1 cellular context compared by ENCODE assay signal in the genomic region with DNA sequence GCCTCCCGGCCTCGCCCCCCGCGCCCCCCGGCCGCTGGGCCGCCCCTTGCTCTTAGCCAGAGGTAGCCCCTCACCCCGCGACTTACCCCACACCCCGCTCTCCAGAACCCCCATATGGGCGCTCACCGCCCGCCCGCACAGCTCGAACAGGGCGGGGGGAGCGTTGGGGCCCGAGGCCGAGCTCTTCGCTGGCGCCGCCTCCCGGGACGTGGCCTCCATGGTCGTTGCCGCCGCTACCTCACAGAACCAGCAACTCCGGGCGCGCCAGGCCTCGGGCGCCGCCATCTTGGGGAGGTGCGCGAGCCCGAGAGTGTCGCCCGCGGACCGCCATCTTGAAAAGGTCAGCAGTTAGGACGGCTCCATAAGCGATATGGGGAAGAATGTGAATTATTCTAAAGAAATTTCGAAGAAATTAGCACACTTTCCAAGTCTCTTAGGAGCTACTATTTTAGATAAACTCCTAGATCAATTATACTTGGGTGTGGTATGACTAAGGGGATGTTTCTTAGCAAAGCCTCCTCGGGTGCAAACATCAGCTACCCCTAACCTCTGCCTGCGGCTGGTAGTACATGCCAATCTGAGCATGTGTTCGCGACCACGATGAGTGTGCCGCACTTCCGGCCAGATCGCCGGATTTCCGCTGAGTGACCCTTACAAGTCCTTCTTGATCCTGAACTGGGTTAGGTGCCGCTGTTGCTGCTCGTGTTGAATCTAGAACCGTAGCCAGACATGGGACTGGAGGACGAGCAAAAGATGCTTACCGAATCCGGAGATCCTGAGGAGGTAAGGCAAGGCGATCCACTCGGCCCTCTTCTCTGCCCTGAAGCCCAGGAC.
TF ChIP-seq lines count a peak whose summit lies in the region.

A gene with protein sequence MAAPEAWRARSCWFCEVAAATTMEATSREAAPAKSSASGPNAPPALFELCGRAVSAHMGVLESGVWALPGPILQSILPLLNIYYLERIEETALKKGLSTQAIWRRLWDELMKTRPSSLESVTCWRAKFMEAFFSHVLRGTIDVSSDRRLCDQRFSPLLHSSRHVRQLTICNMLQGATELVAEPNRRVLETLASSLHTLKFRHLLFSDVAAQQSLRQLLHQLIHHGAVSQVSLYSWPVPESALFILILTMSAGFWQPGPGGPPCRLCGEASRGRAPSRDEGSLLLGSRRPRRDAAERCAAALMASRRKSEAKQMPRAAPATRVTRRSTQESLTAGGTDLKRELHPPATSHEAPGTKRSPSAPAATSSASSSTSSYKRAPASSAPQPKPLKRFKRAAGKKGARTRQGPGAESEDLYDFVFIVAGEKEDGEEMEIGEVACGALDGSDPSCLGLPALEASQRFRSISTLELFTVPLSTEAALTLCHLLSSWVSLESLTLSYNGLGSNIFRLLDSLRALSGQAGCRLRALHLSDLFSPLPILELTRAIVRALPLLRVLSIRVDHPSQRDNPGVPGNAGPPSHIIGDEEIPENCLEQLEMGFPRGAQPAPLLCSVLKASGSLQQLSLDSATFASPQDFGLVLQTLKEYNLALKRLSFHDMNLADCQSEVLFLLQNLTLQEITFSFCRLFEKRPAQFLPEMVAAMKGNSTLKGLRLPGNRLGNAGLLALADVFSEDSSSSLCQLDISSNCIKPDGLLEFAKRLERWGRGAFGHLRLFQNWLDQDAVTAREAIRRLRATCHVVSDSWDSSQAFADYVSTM (minus strand): TSS at position 579 of the 834 bp plus-strand sequence. CDS start 294 bp downstream, at position 285.
A gene (plus strand): TSS at position 661 of the 834 bp plus-strand sequence. CDS start 69 bp downstream, at position 730.

TF ChIP-seq in K562, 482 proteins besides CTCF, POLR2A, EP300 and RAD21 (continued from another document and continues in another):
- TF ChIP-seq, protein P1, sequence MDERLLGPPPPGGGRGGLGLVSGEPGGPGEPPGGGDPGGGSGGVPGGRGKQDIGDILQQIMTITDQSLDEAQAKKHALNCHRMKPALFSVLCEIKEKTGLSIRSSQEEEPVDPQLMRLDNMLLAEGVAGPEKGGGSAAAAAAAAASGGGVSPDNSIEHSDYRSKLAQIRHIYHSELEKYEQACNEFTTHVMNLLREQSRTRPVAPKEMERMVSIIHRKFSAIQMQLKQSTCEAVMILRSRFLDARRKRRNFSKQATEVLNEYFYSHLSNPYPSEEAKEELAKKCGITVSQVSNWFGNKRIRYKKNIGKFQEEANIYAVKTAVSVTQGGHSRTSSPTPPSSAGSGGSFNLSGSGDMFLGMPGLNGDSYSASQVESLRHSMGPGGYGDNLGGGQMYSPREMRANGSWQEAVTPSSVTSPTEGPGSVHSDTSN (CRISPR knock-in tag; IDR thresholded peaks at IDR 0.05; ENCODE audit: low read depth) = no peak
- TF ChIP-seq, protein P1 (tag; conservative IDR thresholded peaks at IDR 0.05; ENCODE audit: low read depth) = no peak
- TF ChIP-seq ZBED1 (IDR thresholded peaks at IDR 0.05) = peak; percentile 12; the same call in 1 of the 2 replicates
- TF ChIP-seq ESRRA (IDR thresholded peaks at IDR 0.05; ENCODE audit: borderline replicate concordance, low read depth) = peak; percentile 98
- TF ChIP-seq GATAD2B (IDR thresholded peaks at IDR 0.05; ENCODE audit: borderline replicate concordance) = no peak; the same call in 1 of the 2 replicates
- TF ChIP-seq NFRKB (IDR thresholded peaks at IDR 0.05; ENCODE audit: low read depth) = peak; percentile 94
- no peak for TF ChIP-seq HDGF (IDR thresholded peaks at IDR 0.05)
- TF ChIP-seq FOS (IDR thresholded peaks at IDR 0.05; ENCODE audit: extremely low read depth, insufficient read length) = no peak
- TF ChIP-seq POU5F1 (IDR thresholded peaks at IDR 0.05; ENCODE audit: borderline replicate concordance, low read depth, low read length, partially characterized antibody) = peak; percentile 25
- peak; percentile 95 for TF ChIP-seq ZNF175 (CRISPR knock-in tag; IDR thresholded peaks at IDR 0.05; ENCODE audit: low read depth)
- peak; percentile 84 to 100 for TF ChIP-seq FOXK2 (conservative IDR thresholded peaks at IDR 0.05 in 1 of 2, IDR thresholded peaks at IDR 0.05 in 1 of 2; ENCODE audit: low read depth in 2 of 2)
- TF ChIP-seq, protein P2, sequence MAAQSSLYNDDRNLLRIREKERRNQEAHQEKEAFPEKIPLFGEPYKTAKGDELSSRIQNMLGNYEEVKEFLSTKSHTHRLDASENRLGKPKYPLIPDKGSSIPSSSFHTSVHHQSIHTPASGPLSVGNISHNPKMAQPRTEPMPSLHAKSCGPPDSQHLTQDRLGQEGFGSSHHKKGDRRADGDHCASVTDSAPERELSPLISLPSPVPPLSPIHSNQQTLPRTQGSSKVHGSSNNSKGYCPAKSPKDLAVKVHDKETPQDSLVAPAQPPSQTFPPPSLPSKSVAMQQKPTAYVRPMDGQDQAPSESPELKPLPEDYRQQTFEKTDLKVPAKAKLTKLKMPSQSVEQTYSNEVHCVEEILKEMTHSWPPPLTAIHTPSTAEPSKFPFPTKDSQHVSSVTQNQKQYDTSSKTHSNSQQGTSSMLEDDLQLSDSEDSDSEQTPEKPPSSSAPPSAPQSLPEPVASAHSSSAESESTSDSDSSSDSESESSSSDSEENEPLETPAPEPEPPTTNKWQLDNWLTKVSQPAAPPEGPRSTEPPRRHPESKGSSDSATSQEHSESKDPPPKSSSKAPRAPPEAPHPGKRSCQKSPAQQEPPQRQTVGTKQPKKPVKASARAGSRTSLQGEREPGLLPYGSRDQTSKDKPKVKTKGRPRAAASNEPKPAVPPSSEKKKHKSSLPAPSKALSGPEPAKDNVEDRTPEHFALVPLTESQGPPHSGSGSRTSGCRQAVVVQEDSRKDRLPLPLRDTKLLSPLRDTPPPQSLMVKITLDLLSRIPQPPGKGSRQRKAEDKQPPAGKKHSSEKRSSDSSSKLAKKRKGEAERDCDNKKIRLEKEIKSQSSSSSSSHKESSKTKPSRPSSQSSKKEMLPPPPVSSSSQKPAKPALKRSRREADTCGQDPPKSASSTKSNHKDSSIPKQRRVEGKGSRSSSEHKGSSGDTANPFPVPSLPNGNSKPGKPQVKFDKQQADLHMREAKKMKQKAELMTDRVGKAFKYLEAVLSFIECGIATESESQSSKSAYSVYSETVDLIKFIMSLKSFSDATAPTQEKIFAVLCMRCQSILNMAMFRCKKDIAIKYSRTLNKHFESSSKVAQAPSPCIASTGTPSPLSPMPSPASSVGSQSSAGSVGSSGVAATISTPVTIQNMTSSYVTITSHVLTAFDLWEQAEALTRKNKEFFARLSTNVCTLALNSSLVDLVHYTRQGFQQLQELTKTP (IDR thresholded peaks at IDR 0.05; ENCODE audit: low read depth in 1 of 2, partially characterized antibody in 2 of 2) = peak; percentile 63 to 85
- peak; percentile 79; the same call in 1 of the 2 replicates for TF ChIP-seq FOXJ2 (tag; IDR thresholded peaks at IDR 0.05)
- TF ChIP-seq WHSC1 (IDR thresholded peaks at IDR 0.05; ENCODE audit: low read length) = no peak
- TF ChIP-seq CXXC5 (CRISPR knock-in tag; IDR thresholded peaks at IDR 0.05) = peak; percentile 79
- peak; percentile 86 for TF ChIP-seq RBBP5 (IDR thresholded peaks at IDR 0.05; ENCODE audit: borderline replicate concordance, insufficient read depth, low read length, poor library complexity, severe bottlenecking)
- peak; percentile 49 for TF ChIP-seq NFIC (IDR thresholded peaks at IDR 0.05)
- no peak for TF ChIP-seq TFAM (CRISPR knock-in tag; conservative IDR thresholded peaks at IDR 0.05)
- TF ChIP-seq, protein P3, sequence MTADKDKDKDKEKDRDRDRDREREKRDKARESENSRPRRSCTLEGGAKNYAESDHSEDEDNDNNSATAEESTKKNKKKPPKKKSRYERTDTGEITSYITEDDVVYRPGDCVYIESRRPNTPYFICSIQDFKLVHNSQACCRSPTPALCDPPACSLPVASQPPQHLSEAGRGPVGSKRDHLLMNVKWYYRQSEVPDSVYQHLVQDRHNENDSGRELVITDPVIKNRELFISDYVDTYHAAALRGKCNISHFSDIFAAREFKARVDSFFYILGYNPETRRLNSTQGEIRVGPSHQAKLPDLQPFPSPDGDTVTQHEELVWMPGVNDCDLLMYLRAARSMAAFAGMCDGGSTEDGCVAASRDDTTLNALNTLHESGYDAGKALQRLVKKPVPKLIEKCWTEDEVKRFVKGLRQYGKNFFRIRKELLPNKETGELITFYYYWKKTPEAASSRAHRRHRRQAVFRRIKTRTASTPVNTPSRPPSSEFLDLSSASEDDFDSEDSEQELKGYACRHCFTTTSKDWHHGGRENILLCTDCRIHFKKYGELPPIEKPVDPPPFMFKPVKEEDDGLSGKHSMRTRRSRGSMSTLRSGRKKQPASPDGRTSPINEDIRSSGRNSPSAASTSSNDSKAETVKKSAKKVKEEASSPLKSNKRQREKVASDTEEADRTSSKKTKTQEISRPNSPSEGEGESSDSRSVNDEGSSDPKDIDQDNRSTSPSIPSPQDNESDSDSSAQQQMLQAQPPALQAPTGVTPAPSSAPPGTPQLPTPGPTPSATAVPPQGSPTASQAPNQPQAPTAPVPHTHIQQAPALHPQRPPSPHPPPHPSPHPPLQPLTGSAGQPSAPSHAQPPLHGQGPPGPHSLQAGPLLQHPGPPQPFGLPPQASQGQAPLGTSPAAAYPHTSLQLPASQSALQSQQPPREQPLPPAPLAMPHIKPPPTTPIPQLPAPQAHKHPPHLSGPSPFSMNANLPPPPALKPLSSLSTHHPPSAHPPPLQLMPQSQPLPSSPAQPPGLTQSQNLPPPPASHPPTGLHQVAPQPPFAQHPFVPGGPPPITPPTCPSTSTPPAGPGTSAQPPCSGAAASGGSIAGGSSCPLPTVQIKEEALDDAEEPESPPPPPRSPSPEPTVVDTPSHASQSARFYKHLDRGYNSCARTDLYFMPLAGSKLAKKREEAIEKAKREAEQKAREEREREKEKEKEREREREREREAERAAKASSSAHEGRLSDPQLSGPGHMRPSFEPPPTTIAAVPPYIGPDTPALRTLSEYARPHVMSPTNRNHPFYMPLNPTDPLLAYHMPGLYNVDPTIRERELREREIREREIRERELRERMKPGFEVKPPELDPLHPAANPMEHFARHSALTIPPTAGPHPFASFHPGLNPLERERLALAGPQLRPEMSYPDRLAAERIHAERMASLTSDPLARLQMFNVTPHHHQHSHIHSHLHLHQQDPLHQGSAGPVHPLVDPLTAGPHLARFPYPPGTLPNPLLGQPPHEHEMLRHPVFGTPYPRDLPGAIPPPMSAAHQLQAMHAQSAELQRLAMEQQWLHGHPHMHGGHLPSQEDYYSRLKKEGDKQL (CRISPR knock-in tag; IDR thresholded peaks at IDR 0.05; ENCODE audit: borderline replicate concordance) = 0 out of 2 replicates have a peak, but pooled peaks have one; percentile 47
- TF ChIP-seq, protein P4, sequence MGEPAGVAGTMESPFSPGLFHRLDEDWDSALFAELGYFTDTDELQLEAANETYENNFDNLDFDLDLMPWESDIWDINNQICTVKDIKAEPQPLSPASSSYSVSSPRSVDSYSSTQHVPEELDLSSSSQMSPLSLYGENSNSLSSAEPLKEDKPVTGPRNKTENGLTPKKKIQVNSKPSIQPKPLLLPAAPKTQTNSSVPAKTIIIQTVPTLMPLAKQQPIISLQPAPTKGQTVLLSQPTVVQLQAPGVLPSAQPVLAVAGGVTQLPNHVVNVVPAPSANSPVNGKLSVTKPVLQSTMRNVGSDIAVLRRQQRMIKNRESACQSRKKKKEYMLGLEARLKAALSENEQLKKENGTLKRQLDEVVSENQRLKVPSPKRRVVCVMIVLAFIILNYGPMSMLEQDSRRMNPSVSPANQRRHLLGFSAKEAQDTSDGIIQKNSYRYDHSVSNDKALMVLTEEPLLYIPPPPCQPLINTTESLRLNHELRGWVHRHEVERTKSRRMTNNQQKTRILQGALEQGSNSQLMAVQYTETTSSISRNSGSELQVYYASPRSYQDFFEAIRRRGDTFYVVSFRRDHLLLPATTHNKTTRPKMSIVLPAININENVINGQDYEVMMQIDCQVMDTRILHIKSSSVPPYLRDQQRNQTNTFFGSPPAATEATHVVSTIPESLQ (CRISPR knock-in tag; IDR thresholded peaks at IDR 0.05) = 0 out of 2 replicates have a peak, but pooled peaks have one; percentile 27
- peak; percentile 90; the same call in 1 of the 2 replicates for TF ChIP-seq POLR2AphosphoS2 (IDR thresholded peaks at IDR 0.05; ENCODE audit: low read length)
- peak; percentile 100 for TF ChIP-seq ATF7 (IDR thresholded peaks at IDR 0.05)
- no peak for TF ChIP-seq ZNF780A (CRISPR knock-in tag; IDR thresholded peaks at IDR 0.05)
- no peak for TF ChIP-seq ZNF830 (CRISPR knock-in tag; IDR thresholded peaks at IDR 0.05)
- TF ChIP-seq PHF8 (IDR thresholded peaks at IDR 0.05; ENCODE audit: borderline replicate concordance, low read length) = peak; percentile 61
- TF ChIP-seq NR2C2 (CRISPR knock-in tag; IDR thresholded peaks at IDR 0.05) = peak; percentile 82
- TF ChIP-seq NR2C2 (tag; IDR thresholded peaks at IDR 0.05) = peak; percentile 97
- no peak for TF ChIP-seq MCM3 (IDR thresholded peaks at IDR 0.05)
- peak; percentile 87 for TF ChIP-seq FOXM1 (IDR thresholded peaks at IDR 0.05; ENCODE audit: low read depth)
- TF ChIP-seq FOXM1 (CRISPR knock-in tag; IDR thresholded peaks at IDR 0.05; ENCODE audit: low read depth) = no peak
- TF ChIP-seq YY1 (IDR thresholded peaks at IDR 0.05; ENCODE audit: borderline replicate concordance in 1 of 3, control insufficient read depth in 1 of 3, extremely low read depth in 1 of 3, insufficient read depth in 3 of 3, insufficient read length in 1 of 3, insufficient replicate concordance in 2 of 3, low read depth in 1 of 3, low read length in 2 of 3) = peak; percentile 99 to 100 (median 100)
- peak; percentile 97 for TF ChIP-seq JUND (IDR thresholded peaks at IDR 0.05; ENCODE audit: borderline replicate concordance, low read depth, low read length)
- TF ChIP-seq JUND (tag; IDR thresholded peaks at IDR 0.05; ENCODE audit: borderline replicate concordance, low read depth, low read length) = peak; percentile 85; the same call in 2 of the 3 replicates
- no peak for TF ChIP-seq ZNF785 (CRISPR knock-in tag; IDR thresholded peaks at IDR 0.05)
- TF ChIP-seq SAFB (IDR thresholded peaks at IDR 0.05; ENCODE audit: borderline replicate concordance, low read depth, low read length) = no peak
- TF ChIP-seq GTF2F1 (IDR thresholded peaks at IDR 0.05; ENCODE audit: low read depth, low read length) = peak; percentile 54; the same call in 1 of the 2 replicates
- no peak; the same call in 1 of the 2 replicates for TF ChIP-seq KAT7 (CRISPR knock-in tag; IDR thresholded peaks at IDR 0.05; ENCODE audit: borderline replicate concordance)
- TF ChIP-seq BHLHE40 (IDR thresholded peaks at IDR 0.05; ENCODE audit: low read length) = peak; percentile 94
- TF ChIP-seq THRAP3 (IDR thresholded peaks at IDR 0.05; ENCODE audit: borderline replicate concordance) = no peak
- TF ChIP-seq SAP30 (IDR thresholded peaks at IDR 0.05; ENCODE audit: borderline replicate concordance, insufficient read depth, low read depth, low read length, poor library complexity, severe bottlenecking) = peak; percentile 88
- peak; percentile 34 for TF ChIP-seq U2AF1 (optimal IDR thresholded peaks at IDR 0.05; ENCODE audit: low read depth, low read length)
- TF ChIP-seq ZFP36 (IDR thresholded peaks at IDR 0.05; ENCODE audit: low read depth, low read length, partially characterized antibody) = peak; percentile 24
- no peak; the same call in 1 of the 2 replicates for TF ChIP-seq ZNF41 (CRISPR knock-in tag; conservative IDR thresholded peaks at IDR 0.05)
